7 cellular contexts compared by ENCODE assay signal in the genomic region with DNA sequence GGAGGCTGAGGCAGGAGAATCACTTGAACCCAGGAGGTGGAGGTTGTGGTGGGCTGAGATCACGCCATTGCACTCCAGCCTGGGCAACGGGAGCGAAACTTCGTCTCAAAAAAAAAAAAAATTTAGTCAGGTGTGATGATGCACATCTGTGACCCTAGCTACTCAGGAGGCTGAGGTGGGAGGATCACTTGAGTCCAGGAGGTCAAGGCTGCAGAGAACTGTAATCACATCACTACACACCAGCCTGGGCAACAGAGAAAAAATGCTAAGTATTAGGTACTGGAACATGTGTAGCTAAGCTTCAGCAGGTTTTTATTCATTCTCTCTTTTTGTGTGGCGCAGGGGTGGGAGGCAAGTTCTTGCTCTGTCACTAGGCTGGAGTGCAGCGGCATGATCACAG.
"Had no signal": no experiment of that assay in that cellular context is flagged by ENCODE, and none has a peak within 500 bp of the region (broad histone marks: within the 10 kb centered on the region; RNA-seq: fewer than 3 reads in every experiment).

No MANE protein-coding gene starts in this region.

- FAIRE-seq: HTR-8/SVneo, K562 had no signal

- DNase-seq: IMR-90, KBM-7, KG1 had no signal

- H3K4me3 ChIP-seq: K562 had no signal

- H3K4me2 ChIP-seq: KMS-11 had no signal

- H3K27ac ChIP-seq: HL-60, KMS-11 had no signal

- H3K9ac ChIP-seq: KMS-11 had no signal

- ATAC-seq: K562 had no signal
